ENCODE assay signal across 29 cellular contexts in the genomic region with DNA sequence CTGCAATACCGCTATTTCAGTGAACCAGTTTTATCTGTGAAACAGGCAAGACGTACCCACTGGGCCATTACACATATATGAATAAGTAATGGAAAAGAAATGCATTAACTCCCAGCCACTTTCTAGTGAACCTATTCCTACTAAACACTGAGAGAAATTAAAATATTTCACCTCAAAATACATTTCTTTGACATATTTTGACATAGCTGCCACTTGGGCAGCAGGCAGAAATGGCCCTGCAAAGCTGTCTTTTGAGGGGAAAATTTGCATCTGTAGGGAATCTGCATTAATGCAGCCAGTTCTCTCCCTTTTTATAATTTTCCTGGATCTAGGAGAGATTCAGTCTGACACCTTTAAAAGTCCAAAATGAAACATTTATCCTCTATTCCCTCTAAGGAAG.
"Had no signal": no experiment of that assay in that cellular context is flagged by ENCODE, and none has a peak within 500 bp of the region (broad histone marks: within the 10 kb centered on the region; RNA-seq: fewer than 3 reads in every experiment).

No MANE protein-coding gene starts in this region.

- H3K9me3 ChIP-seq: colonic mucosa, esophagus squamous epithelium, gastrocnemius medialis had no signal

- H3K4me3 Mint-ChIP-seq: dendritic cell treated with granulocyte-macrophage colony-stimulating factor and Interleukin-4, amounts not matched to agents 40 ng/mL and 50 ng/mL, for 4 days; effector memory CD8-positive, alpha-beta T cell; endodermal cell had no signal

- ATAC-seq: effector memory CD8-positive, alpha-beta T cell; esophagus mucosa; foreskin keratinocyte; gastrocnemius medialis; gastroesophageal sphincter; heart left ventricle; heart right ventricle had no signal

- H3K27me3 ChIP-seq: colonic mucosa, dorsolateral prefrontal cortex, esophagus muscularis mucosa, esophagus squamous epithelium, foreskin keratinocyte, gastrocnemius medialis, gastroesophageal sphincter, heart left ventricle, heart right ventricle had no signal

- H3K27ac ChIP-seq: colonic mucosa, coronary artery, dorsolateral prefrontal cortex, epithelial cell of prostate, esophagus muscularis mucosa, esophagus squamous epithelium, foreskin keratinocyte, gastrocnemius medialis, gastroesophageal sphincter, heart left ventricle, heart right ventricle had no signal

- FAIRE-seq: colon, endometrium, endothelial cell of umbilical vein, frontal cortex had no signal

- H3K4me3 ChIP-seq: colonic mucosa, coronary artery, dorsolateral prefrontal cortex, esophagus muscularis mucosa, esophagus squamous epithelium, gastrocnemius medialis, gastroesophageal sphincter, heart left ventricle, heart right ventricle had no signal

- H3K27ac Mint-ChIP-seq: dendritic cell treated with granulocyte-macrophage colony-stimulating factor and Interleukin-4, amounts not matched to agents 40 ng/mL and 50 ng/mL, for 4 days; effector memory CD8-positive, alpha-beta T cell; endodermal cell had no signal

- DNase-seq: colonic mucosa; cortex of kidney; dermis blood vessel endothelial cell; dorsolateral prefrontal cortex; effector CD4-positive, alpha-beta T cell; effector CD8-positive, alpha-beta T cell; effector memory CD4-positive, alpha-beta T cell; effector memory CD8-positive, alpha-beta T cell; endodermal cell; erythroblast; esophagus squamous epithelium; foreskin fibroblast; foreskin keratinocyte; foreskin melanocyte; gastrocnemius medialis; glutamatergic neuron; head of caudate nucleus; heart left ventricle; heart right ventricle had no signal

- H3K4me1 Mint-ChIP-seq: endodermal cell had no signal

- H3K4me1 ChIP-seq: colonic mucosa, esophagus muscularis mucosa, esophagus squamous epithelium, foreskin keratinocyte, gastrocnemius medialis, gastroesophageal sphincter, heart left ventricle, heart right ventricle had no signal

- H3K36me3 ChIP-seq: colonic mucosa, esophagus muscularis mucosa, esophagus squamous epithelium, gastrocnemius medialis, gastroesophageal sphincter, heart left ventricle, heart right ventricle had no signal

- H3K27me3 Mint-ChIP-seq: dendritic cell treated with granulocyte-macrophage colony-stimulating factor and Interleukin-4, amounts not matched to agents 40 ng/mL and 50 ng/mL, for 4 days; effector memory CD8-positive, alpha-beta T cell had no signal
